Comparison of ENCODE assay signal across 8 cellular contexts in the genomic region with DNA sequence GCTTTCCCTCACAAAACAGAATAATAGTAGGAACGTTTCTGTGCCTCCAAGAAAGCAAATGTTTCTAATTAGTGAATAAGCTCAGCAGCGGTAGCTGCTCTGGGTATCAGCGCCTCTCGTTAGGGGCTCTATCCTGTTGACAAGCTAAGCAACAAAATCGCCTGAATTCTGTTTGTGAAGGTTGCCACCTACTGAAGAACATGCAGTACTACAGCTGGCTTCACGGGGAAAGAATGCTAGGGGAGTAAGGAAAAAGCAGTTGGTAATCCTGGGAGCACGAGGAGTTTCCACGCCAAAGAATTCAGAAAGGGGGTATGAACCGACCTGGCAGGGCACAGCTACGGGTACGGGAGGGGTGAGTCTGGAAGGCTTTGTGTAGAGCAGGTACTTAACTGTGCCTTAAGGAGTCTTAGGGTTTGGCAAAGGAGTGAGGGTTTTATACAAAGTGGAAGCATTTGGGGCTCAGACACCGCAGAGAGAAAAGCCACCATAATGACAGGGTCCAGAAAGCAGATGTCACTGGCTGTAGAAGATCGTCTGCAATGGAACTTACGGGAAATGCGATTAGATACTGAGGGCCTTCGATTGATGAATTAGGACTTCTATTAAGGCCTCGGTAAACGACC.
A peak's percentile ranks its signal among the peaks of the same experiment; 100 is the strongest.
DNase-seq lines count a peak whose midpoint lies in the region; ATAC-seq, FAIRE-seq and TF ChIP-seq lines count a peak whose summit lies in the region.

No MANE protein-coding gene starts in this region.

- H3K9me3 Mint-ChIP-seq in activated T-helper 2 cell treated with anti-CD3 and anti-CD28 coated beads, Interferon-gamma antibody, Interleukin-2, Interleukin-4, amounts not matched to agents 10 μg/mL and 5 μg/mL and 100 μg/mL, durations not matched to agents 14 hours and 24 hours and 36 hours = no peaks in the 10 kb centered on the region

- ATAC-seq in GM21737 (IDR thresholded peaks at IDR 0.05; ENCODE audit: unreplicated experiment) = peak; percentile 73

- no peak overlapping the region for H3K4me3 Mint-ChIP-seq in activated T-helper 2 cell treated with anti-CD3 and anti-CD28 coated beads, Interferon-gamma antibody, Interleukin-2, Interleukin-4, amounts not matched to agents 10 μg/mL and 5 μg/mL and 100 μg/mL, durations not matched to agents 14 hours and 24 hours and 36 hours (ENCODE audit: low read depth)

- no peaks in the 10 kb centered on the region for H3K9me3 ChIP-seq in PC-9 (ENCODE audit: insufficient read depth, low read depth)

- H3K4me1 Mint-ChIP-seq in activated T-helper 2 cell treated with anti-CD3 and anti-CD28 coated beads, Interferon-gamma antibody, Interleukin-2, Interleukin-4, amounts not matched to agents 10 μg/mL and 5 μg/mL and 100 μg/mL, durations not matched to agents 14 hours and 24 hours and 36 hours (ENCODE audit: low read depth) = peaks cover 10% of the 10 kb centered on the region

- no peak overlapping the region for H3K27ac Mint-ChIP-seq in activated T-helper 2 cell treated with anti-CD3 and anti-CD28 coated beads, Interferon-gamma antibody, Interleukin-2, Interleukin-4, amounts not matched to agents 10 μg/mL and 5 μg/mL and 100 μg/mL, durations not matched to agents 14 hours and 24 hours and 36 hours

- no peaks in the 10 kb centered on the region for H3K9me2 ChIP-seq in PC-9 (ENCODE audit: insufficient read depth)

- no peak overlapping the region for H3K27ac ChIP-seq in PC-9

- peak overlapping the region; percentile 82 for H2AFZ ChIP-seq in PC-9

- POLR2A ChIA-PET in PC-9 (lab: Charles Lee; ENCODE audit: unreplicated experiment) = no interaction called here

- peak; percentile 89 for DNase-seq in G401 (ENCODE audit: low spot score)
- DNase-seq in Jurkat, Clone E6-1 (ENCODE audit: low read depth, low spot score) = peak; percentile 63
- DNase-seq in PC-9 = peak; percentile 41 to 47
- DNase-seq in activated T-helper 2 cell treated with anti-CD3 and anti-CD28 coated beads, Interferon-gamma antibody, Interleukin-2, Interleukin-4, amounts not matched to agents 10 μg/mL and 5 μg/mL and 100 μg/mL, durations not matched to agents 14 hours and 24 hours and 36 hours (ENCODE audit: low spot score) = peak; percentile 33
- peak; percentile 22 to 64 for DNase-seq in frontal cortex (ENCODE audit: low spot score in 2 of 2)
- peak in 44 of 56 donors; percentile 2 to 76 (median 24) for DNase-seq in nucleus accumbens (lab: John Stamatoyannopoulos, UW)
- no peak for DNase-seq in GF-D8 (lab: John Stamatoyannopoulos, UW)

- H3K4me2 ChIP-seq in PC-9 = peak overlapping the region; percentile 82

- no peaks in the 10 kb centered on the region for H3K27me3 Mint-ChIP-seq in activated T-helper 2 cell treated with anti-CD3 and anti-CD28 coated beads, Interferon-gamma antibody, Interleukin-2, Interleukin-4, amounts not matched to agents 10 μg/mL and 5 μg/mL and 100 μg/mL, durations not matched to agents 14 hours and 24 hours and 36 hours (ENCODE audit: low read depth)

- H3K27me3 ChIP-seq in PC-9 (ENCODE audit: insufficient read depth, low read depth) = no peaks in the 10 kb centered on the region

- H3K36me3 Mint-ChIP-seq in activated T-helper 2 cell treated with anti-CD3 and anti-CD28 coated beads, Interferon-gamma antibody, Interleukin-2, Interleukin-4, amounts not matched to agents 10 μg/mL and 5 μg/mL and 100 μg/mL, durations not matched to agents 14 hours and 24 hours and 36 hours (ENCODE audit: low read depth) = no peaks in the 10 kb centered on the region

- H3K4me3 ChIP-seq in Jurkat, Clone E6-1 (ENCODE audit: low read length) = no peak overlapping the region
- H3K4me3 ChIP-seq in PC-9 = peak overlapping the region; percentile 43; the same call in 1 of the 2 replicates

- TF ChIP-seq CTCF in PC-9 (conservative IDR thresholded peaks at IDR 0.05) = peak; percentile 82

- H3K36me3 ChIP-seq in PC-9 (ENCODE audit: low read depth) = no peaks in the 10 kb centered on the region

- no peaks in the 10 kb centered on the region for H3K79me2 ChIP-seq in PC-9 (ENCODE audit: low read depth)

- in situ Hi-C loops in G401 (cut with HindIII; ENCODE audit: low sequenced_read_pairs) = no loop called here

- CTCF ChIA-PET in PC-9 (lab: Charles Lee) = interaction anchor here (0.6 kb wide), 1 partner anchor 1155 kb away, joined by 12 read pairs; no protein-coding TSS in a partner anchor

- BruUV-seq in PC-9 (replicated peaks; lab: Mats Ljungman, UMichigan) = no TSS peak

- no peak for FAIRE-seq in frontal cortex (lab: Jason Lieb, UNC)

- H4K20me1 ChIP-seq in PC-9 (ENCODE audit: insufficient read depth) = no peaks in the 10 kb centered on the region

- H3K4me1 ChIP-seq in PC-9 (replicated peaks; ENCODE audit: insufficient read depth) = no peaks in the 10 kb centered on the region

- intact Hi-C loops in PC-9 (cut with micrococcal nuclease; ENCODE audit: unreplicated experiment) = loop anchor here (1.0 to 5.0 kb wide), 2 partner anchors 365 to 518 kb away; no protein-coding TSS in a partner anchor
- intact Hi-C loops in activated T-helper 2 cell treated with anti-CD3 and anti-CD28 coated beads, Interferon-gamma antibody, Interleukin-2, Interleukin-4, amounts not matched to agents 10 μg/mL and 5 μg/mL and 100 μg/mL, durations not matched to agents 14 hours and 24 hours and 36 hours (cut with micrococcal nuclease) = loop anchor here (1.0 kb wide), 1 partner anchor 31 kb away; no protein-coding TSS in a partner anchor

- no peaks in the 10 kb centered on the region for H3F3A ChIP-seq in PC-9 (ENCODE audit: insufficient read depth, low read depth)
